8 cellular contexts compared by ENCODE assay signal in the genomic region with DNA sequence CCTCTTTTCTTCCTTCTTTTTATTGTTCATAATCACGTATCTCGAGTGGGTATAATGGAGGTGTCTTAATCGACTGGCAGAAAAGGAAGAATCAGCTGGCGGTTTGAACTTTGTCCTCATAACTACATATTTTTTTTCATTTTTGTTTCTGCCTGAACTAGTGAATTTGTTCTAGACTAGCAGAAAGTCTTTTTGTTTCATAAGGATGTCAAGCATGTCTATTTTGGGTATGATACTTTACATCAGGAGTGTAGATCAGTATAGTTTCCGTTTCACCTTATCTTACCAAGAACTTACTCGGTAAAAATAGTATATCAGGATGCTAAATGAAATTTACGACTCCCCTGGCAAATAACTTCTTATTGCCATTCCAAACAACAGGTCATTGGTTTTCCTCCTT.
"Had no signal": no experiment of that assay in that cellular context is flagged by ENCODE, and none has a peak within 500 bp of the region (broad histone marks: within the 10 kb centered on the region; RNA-seq: fewer than 3 reads in every experiment).

No MANE protein-coding gene starts in this region.

- H3K4me3 Mint-ChIP-seq: H9, HFFc6 had no signal

- H3K4me1 Mint-ChIP-seq: H9 had no signal

- ATAC-seq: HCT116 had no signal

- H3K27ac ChIP-seq: GM23248 had no signal

- H3K9ac ChIP-seq: GM23248 had no signal

- H3K36me3 ChIP-seq: HAP-1 had no signal

- H3K4me1 ChIP-seq: HAP-1 had no signal

- H2AFZ ChIP-seq: GM23248 had no signal

- DNase-seq: GM23248, GOT3, H7, H9, HCEC 1CT, HFFc6 had no signal

- H3K9me3 Mint-ChIP-seq: H9 had no signal

- H3K9me3 ChIP-seq: HAP-1 had no signal

- H3K27ac Mint-ChIP-seq: H9, HFFc6 had no signal

- H3K4me3 ChIP-seq: GM23248, HAP-1 had no signal
